In the genomic region with DNA sequence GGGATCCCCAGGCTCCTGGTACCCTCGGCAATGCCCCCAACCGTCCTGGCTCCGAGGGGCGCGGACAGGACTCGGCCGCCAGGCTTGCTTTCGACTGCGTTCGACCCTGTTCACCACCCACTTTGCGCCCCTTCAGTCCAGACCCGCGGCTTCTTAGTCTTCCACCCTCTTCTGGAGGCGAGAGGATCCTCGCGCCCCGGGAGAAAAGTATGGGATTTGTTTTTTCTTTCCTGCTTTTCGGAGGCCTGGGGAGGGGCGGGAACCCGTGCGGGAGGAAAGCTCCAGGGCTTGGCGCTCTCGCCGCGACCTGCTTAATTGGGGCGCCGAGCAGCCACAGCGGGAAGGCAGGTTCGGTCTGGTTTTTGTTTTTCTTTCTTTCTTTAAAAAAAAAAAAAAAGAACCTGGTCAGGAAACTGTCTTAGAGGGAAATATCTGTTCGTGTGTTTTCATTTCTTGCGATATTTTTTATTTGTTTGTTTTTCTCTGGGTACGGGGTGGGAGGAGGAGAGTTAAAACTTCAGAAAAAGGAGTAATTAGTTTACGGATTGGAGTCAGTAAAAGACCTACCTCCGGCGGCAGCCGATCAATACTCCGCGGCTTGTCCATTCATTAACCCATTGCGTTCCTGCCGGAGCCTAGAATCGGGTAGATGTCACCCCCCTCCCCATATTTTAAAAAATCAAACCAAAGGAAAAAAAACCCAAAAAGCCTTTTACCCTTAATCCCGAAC, we compare ENCODE assay signal across 2 cellular contexts.
A peak's percentile ranks its signal among the peaks of the same experiment; 100 is the strongest.
TF ChIP-seq lines count a peak whose summit lies in the region.

No MANE protein-coding gene starts in this region.

TF ChIP-seq in IMR-90, 13 proteins besides CTCF, POLR2A, EP300 and RAD21:
- TF ChIP-seq MXI1 (IDR thresholded peaks at IDR 0.05; ENCODE audit: borderline replicate concordance, low read depth, low read length) (no peak), RCOR1 (IDR thresholded peaks at IDR 0.05; ENCODE audit: insufficient replicate concordance, low read length) (no peak), NFE2L2 (IDR thresholded peaks at IDR 0.05; ENCODE audit: low read depth, low read length) (no peak), CEBPB (IDR thresholded peaks at IDR 0.05; ENCODE audit: low read depth, low read length) (no peak), RFX5 (IDR thresholded peaks at IDR 0.05; ENCODE audit: low read depth, low read length) (no peak), SMC3 (IDR thresholded peaks at IDR 0.05; ENCODE audit: low read depth, low read length) (no peak), CHD1 (IDR thresholded peaks at IDR 0.05; ENCODE audit: low read depth, low read length) (no peak), FOS (IDR thresholded peaks at IDR 0.05; ENCODE audit: low read depth, low read length) (no peak), USF2 (IDR thresholded peaks at IDR 0.05; ENCODE audit: low read depth, low read length) (no peak), MAZ (IDR thresholded peaks at IDR 0.05; ENCODE audit: borderline replicate concordance, low read depth, low read length) (no peak), MAFK (IDR thresholded peaks at IDR 0.05; ENCODE audit: low read depth, low read length) (no peak), BHLHE40 (IDR thresholded peaks at IDR 0.05; ENCODE audit: low read depth, low read length) (no peak)
- TF ChIP-seq, protein P1, sequence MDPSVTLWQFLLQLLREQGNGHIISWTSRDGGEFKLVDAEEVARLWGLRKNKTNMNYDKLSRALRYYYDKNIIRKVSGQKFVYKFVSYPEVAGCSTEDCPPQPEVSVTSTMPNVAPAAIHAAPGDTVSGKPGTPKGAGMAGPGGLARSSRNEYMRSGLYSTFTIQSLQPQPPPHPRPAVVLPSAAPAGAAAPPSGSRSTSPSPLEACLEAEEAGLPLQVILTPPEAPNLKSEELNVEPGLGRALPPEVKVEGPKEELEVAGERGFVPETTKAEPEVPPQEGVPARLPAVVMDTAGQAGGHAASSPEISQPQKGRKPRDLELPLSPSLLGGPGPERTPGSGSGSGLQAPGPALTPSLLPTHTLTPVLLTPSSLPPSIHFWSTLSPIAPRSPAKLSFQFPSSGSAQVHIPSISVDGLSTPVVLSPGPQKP (IDR thresholded peaks at IDR 0.05; ENCODE audit: borderline replicate concordance, low read depth, low read length): no peak
TF ChIP-seq in IMR-90: peak in this region for 0.

TF ChIP-seq in H1, 55 proteins besides CTCF, POLR2A, EP300 and RAD21:
- TF ChIP-seq CHD1 (IDR thresholded peaks at IDR 0.05; ENCODE audit: low read depth, low read length): no peak
- no peak for TF ChIP-seq YY1 (IDR thresholded peaks at IDR 0.05; ENCODE audit: low read depth, low read length)
- TF ChIP-seq POU5F1 (IDR thresholded peaks at IDR 0.05; ENCODE audit: low read depth, low read length): no peak
- peak; percentile 82 for TF ChIP-seq SUZ12 (IDR thresholded peaks at IDR 0.05; ENCODE audit: low read length)
- no peak for TF ChIP-seq BACH1 (IDR thresholded peaks at IDR 0.05; ENCODE audit: low read length)
- no peak for TF ChIP-seq SIX5 (IDR thresholded peaks at IDR 0.05; ENCODE audit: low read depth, low read length)
- TF ChIP-seq CHD2 (IDR thresholded peaks at IDR 0.05; ENCODE audit: low read length): no peak
- peak; percentile 75 for TF ChIP-seq EZH2 (IDR thresholded peaks at IDR 0.05; ENCODE audit: low read depth, low read length, severe bottlenecking)
- no peak; the same call in 1 of the 2 replicates for TF ChIP-seq CBX8 (IDR thresholded peaks at IDR 0.05; ENCODE audit: borderline replicate concordance, low read depth, low read length)
- TF ChIP-seq RFX5 (IDR thresholded peaks at IDR 0.05; ENCODE audit: borderline replicate concordance, low read depth, low read length): no peak
- TF ChIP-seq HDAC6 (IDR thresholded peaks at IDR 0.05; ENCODE audit: low read depth, low read length): no peak
- TF ChIP-seq JUND (IDR thresholded peaks at IDR 0.05; ENCODE audit: low read length): no peak
- peak; percentile 65 for TF ChIP-seq SP1 (IDR thresholded peaks at IDR 0.05; ENCODE audit: low read depth, low read length)
- TF ChIP-seq CTBP2 (IDR thresholded peaks at IDR 0.05; ENCODE audit: borderline replicate concordance, insufficient read depth, insufficient read length, low read length): peak; percentile 66
- no peak for TF ChIP-seq SRF (IDR thresholded peaks at IDR 0.05; ENCODE audit: low read depth, low read length)
- no peak for TF ChIP-seq TBP (IDR thresholded peaks at IDR 0.05; ENCODE audit: low read depth, low read length)
- no peak for TF ChIP-seq KDM4A (IDR thresholded peaks at IDR 0.05; ENCODE audit: low read depth, low read length, severe bottlenecking)
- no peak for TF ChIP-seq NRF1 (IDR thresholded peaks at IDR 0.05; ENCODE audit: low read depth, low read length)
- TF ChIP-seq SP4 (IDR thresholded peaks at IDR 0.05; ENCODE audit: low read length): no peak
- 0 out of 2 replicates have a peak, but pooled peaks have one; percentile 14 for TF ChIP-seq EGR1 (IDR thresholded peaks at IDR 0.05; ENCODE audit: borderline replicate concordance, low read depth, low read length)
- TF ChIP-seq MAFK (IDR thresholded peaks at IDR 0.05; ENCODE audit: low read depth, low read length): no peak
- TF ChIP-seq CHD7 (IDR thresholded peaks at IDR 0.05; ENCODE audit: insufficient replicate concordance, low read length): no peak
